ENCODE assay signal across 12 cellular contexts in genomic region chr12:91406920-91407341, GRCh38.
DNase-seq lines count a peak whose midpoint lies in the region; ATAC-seq and TF ChIP-seq lines count a peak whose summit lies in the region.
"Had no signal": no experiment of that assay in that cellular context is flagged by ENCODE, and none has a peak within 500 bp of the region (broad histone marks: within the 10 kb centered on the region; RNA-seq: fewer than 3 reads in every experiment).

No MANE protein-coding gene starts in this region.

- H3K4me3 Mint-ChIP-seq in stimulated activated memory B cell treated with anti-CD40 and anti-IgM and Interleukin-4, amounts not matched to agents 10 μg/mL and 1 μg/mL and 100 μg/mL, for 72 hours = no peak overlapping the region
- H3K4me3 Mint-ChIP-seq: natural killer cell had no signal

- no peak overlapping the region for H3K27ac ChIP-seq in epithelial cell of prostate
- H3K27ac ChIP-seq in upper lobe of left lung = no peak overlapping the region
- H3K27ac ChIP-seq in aorta (ENCODE audit: low read depth in 1 of 2, low read length in 2 of 2) = no peak overlapping the region
- H3K27ac ChIP-seq: VCaP had no signal

- H3K36me3 Mint-ChIP-seq in stimulated activated memory B cell treated with anti-CD40 and anti-IgM and Interleukin-4, amounts not matched to agents 10 μg/mL and 1 μg/mL and 100 μg/mL, for 72 hours = no peaks in the 10 kb centered on the region
- H3K36me3 Mint-ChIP-seq: natural killer cell had no signal

- H3K36me3 ChIP-seq in upper lobe of left lung (no peaks in the 10 kb centered on the region), aorta (ENCODE audit: control insufficient read depth in 1 of 2, insufficient read depth in 2 of 2, low read length in 1 of 2) (no peaks in the 10 kb centered on the region)

- no peak for ATAC-seq in upper lobe of left lung (ENCODE audit: low FRiP score in 2 of 2)
- ATAC-seq in stimulated activated memory B cell treated with anti-CD40 and anti-IgM and Interleukin-4, amounts not matched to agents 10 μg/mL and 1 μg/mL and 100 μg/mL, for 72 hours = no peak
- ATAC-seq in aorta (ENCODE audit: low FRiP score) = no peak

- H3K27me3 ChIP-seq in upper lobe of left lung (no peaks in the 10 kb centered on the region), aorta (ENCODE audit: control insufficient read depth in 1 of 2, insufficient read depth in 2 of 2, low read length in 1 of 2) (no peaks in the 10 kb centered on the region)

- H3K9me3 Mint-ChIP-seq in stimulated activated memory B cell treated with anti-CD40 and anti-IgM and Interleukin-4, amounts not matched to agents 10 μg/mL and 1 μg/mL and 100 μg/mL, for 72 hours = no peaks in the 10 kb centered on the region
- H3K9me3 Mint-ChIP-seq: natural killer cell had no signal

- intact Hi-C loops in aorta (cut with DNase I) = no loop called here

- H3K4me1 Mint-ChIP-seq in stimulated activated memory B cell treated with anti-CD40 and anti-IgM and Interleukin-4, amounts not matched to agents 10 μg/mL and 1 μg/mL and 100 μg/mL, for 72 hours = peaks cover 5% of the 10 kb centered on the region
- H3K4me1 Mint-ChIP-seq: natural killer cell had no signal

- H3K27ac Mint-ChIP-seq in stimulated activated memory B cell treated with anti-CD40 and anti-IgM and Interleukin-4, amounts not matched to agents 10 μg/mL and 1 μg/mL and 100 μg/mL, for 72 hours = no peak overlapping the region
- H3K27ac Mint-ChIP-seq: natural killer cell had no signal

- DNase-seq in ELR (ENCODE audit: low read depth) (peak; percentile 44), GM20000 (ENCODE audit: low spot score) (peak; percentile 11), HT-29 (ENCODE audit: low spot score) (peak; percentile 32), epithelial cell of prostate (ENCODE audit: low read depth, low spot score) (peak; percentile 93), upper lobe of left lung (no peak), middle frontal gyrus (ENCODE audit: extremely low spot score, low spot score) (no peak), aorta (no peak)
- DNase-seq: effector CD4-positive, alpha-beta T cell; Kasumi-1; natural killer cell had no signal

- no peak for TF ChIP-seq CTCF in GM20000 (IDR thresholded peaks at IDR 0.05; ENCODE audit: extremely low read depth, missing control alignments)
- no peak for TF ChIP-seq CTCF in upper lobe of left lung (IDR thresholded peaks at IDR 0.05)

- H3K4me1 ChIP-seq in upper lobe of left lung (no peaks in the 10 kb centered on the region), aorta (ENCODE audit: control insufficient read depth in 1 of 2, insufficient read depth in 2 of 2, low read length in 2 of 2) (peaks cover 0 to 3% of the 10 kb centered on the region in 2 donors)

- H3K27me3 Mint-ChIP-seq in stimulated activated memory B cell treated with anti-CD40 and anti-IgM and Interleukin-4, amounts not matched to agents 10 μg/mL and 1 μg/mL and 100 μg/mL, for 72 hours = no peaks in the 10 kb centered on the region

- no peak overlapping the region for H3K4me3 ChIP-seq in upper lobe of left lung
- H3K4me3 ChIP-seq in aorta (ENCODE audit: low read length in 2 of 2) = no peak overlapping the region

- H3K9me3 ChIP-seq in upper lobe of left lung (no peaks in the 10 kb centered on the region), aorta (ENCODE audit: control insufficient read depth, low read length) (peaks cover 2% of the 10 kb centered on the region)

- no peak for TF ChIP-seq EP300 in upper lobe of left lung (IDR thresholded peaks at IDR 0.05)

- no peak for TF ChIP-seq POLR2A in upper lobe of left lung (IDR thresholded peaks at IDR 0.05)

- 90 to 100% methylated on average over 1 of the region's 1 CpG for WGBS in upper lobe of left lung, 2 donors
- 88% methylated on average over 1 of the region's 1 CpG for WGBS in aorta, 2 donors

Comparison
In these comparisons a context has a peak if more than half of its experiments do, and no peak if none do; other contexts are left out.
1. DNase-seq: peak in ELR (single experiment), GM20000 (single experiment), HT-29 (single experiment) and epithelial cell of prostate (single experiment); none in upper lobe of left lung (0 of 2), middle frontal gyrus (single experiment) and aorta (0 of 2).